ENCODE assay signal across 14 cellular contexts in genomic region chr11:46247090-46247489, GRCh38. TPM values are rescaled to one million over a fixed set of nuclear protein-coding genes. Genes with fewer than 3 reads are reported as not detected.
DNase-seq lines count a peak whose midpoint lies in the region; ATAC-seq and TF ChIP-seq lines count a peak whose summit lies in the region.
"Had no signal": no experiment of that assay in that cellular context is flagged by ENCODE, and none has a peak within 500 bp of the region (broad histone marks: within the 10 kb centered on the region; RNA-seq: fewer than 3 reads in every experiment).

No MANE protein-coding gene starts in this region.

- H3K4me3 ChIP-seq in ACC112 (ENCODE audit: low read depth, low read length) (no peak overlapping the region), adrenal gland (no peak overlapping the region)
- H3K4me3 ChIP-seq: lower lobe of right lung, right atrium auricular region, uterus had no signal

- peaks cover 55% of the 10 kb centered on the region for H3K27me3 Mint-ChIP-seq in stimulated activated memory B cell treated with anti-CD40 and anti-IgM and Interleukin-4, amounts not matched to agents 10 μg/mL and 1 μg/mL and 100 μg/mL, for 72 hours

- 53 to 68% (median 59%) methylated on average over 8 to 9 of the region's 9 CpGs for WGBS in adrenal gland, 4 donors

- no peak for ATAC-seq in HG02610 (IDR thresholded peaks at IDR 0.05; ENCODE audit: unreplicated experiment)
- ATAC-seq in stimulated activated memory B cell treated with anti-CD40 and anti-IgM and Interleukin-4, amounts not matched to agents 10 μg/mL and 1 μg/mL and 100 μg/mL, for 72 hours = no peak
- ATAC-seq: stimulated activated effector memory CD8-positive, alpha-beta T cell treated with anti-CD3 and anti-CD28 coated beads, Interleukin-12 subunit alpha, Interleukin-12 subunit beta, amount 100 ng/mL, for 72 hours had no signal

- H3K4me1 Mint-ChIP-seq in stimulated activated memory B cell treated with anti-CD40 and anti-IgM and Interleukin-4, amounts not matched to agents 10 μg/mL and 1 μg/mL and 100 μg/mL, for 72 hours = peaks cover 11% of the 10 kb centered on the region

- peak; percentile 68 for DNase-seq in HS-27A (ENCODE audit: low read depth)
- DNase-seq in adrenal gland = peak; percentile 43 to 75 (median 63)
- DNase-seq in iris pigment epithelial cell (ENCODE audit: low read depth) = peak; percentile 31
- no peak for DNase-seq in NCI-H748 treated with DMSO at 0.1 percent for 48 hours (lab: John Stamatoyannopoulos, UW)
- DNase-seq in central memory CD4-positive, alpha-beta T cell = no peak
- DNase-seq: activated naive CD8-positive, alpha-beta T cell treated with anti-CD3 and anti-CD28 coated beads, Interleukin-2, amount 10 ng/mL, durations not matched to agents 7 days and 5 days; lower lobe of right lung; uterus had no signal

- peak overlapping the region; percentile 31 for H2AFZ ChIP-seq in ACC112 (ENCODE audit: low read length, unreplicated experiment)

- intact Hi-C loops in adrenal gland (cut with DNase I) = loop anchor here (5.0 kb wide), 2 partner anchors 60 to 65 kb away; no protein-coding TSS in a partner anchor

- H3K27me3 ChIP-seq in ACC112 (ENCODE audit: insufficient read depth, low read length) = no peaks in the 10 kb centered on the region
- no peaks in the 10 kb centered on the region for H3K27me3 ChIP-seq in adrenal gland
- H3K27me3 ChIP-seq: right atrium auricular region, uterus had no signal

- H3K4me3 Mint-ChIP-seq in stimulated activated memory B cell treated with anti-CD40 and anti-IgM and Interleukin-4, amounts not matched to agents 10 μg/mL and 1 μg/mL and 100 μg/mL, for 72 hours = no peak overlapping the region
- H3K4me3 Mint-ChIP-seq: activated naive CD8-positive, alpha-beta T cell treated with anti-CD3 and anti-CD28 coated beads, Interleukin-2, amount 10 ng/mL, durations not matched to agents 7 days and 5 days; nephron progenitor cell; stimulated activated effector memory CD8-positive, alpha-beta T cell treated with anti-CD3 and anti-CD28 coated beads, Interleukin-12 subunit alpha, Interleukin-12 subunit beta, amount 100 ng/mL, for 72 hours had no signal

- H3K36me3 Mint-ChIP-seq in stimulated activated memory B cell treated with anti-CD40 and anti-IgM and Interleukin-4, amounts not matched to agents 10 μg/mL and 1 μg/mL and 100 μg/mL, for 72 hours = no peaks in the 10 kb centered on the region
- H3K36me3 Mint-ChIP-seq: activated naive CD8-positive, alpha-beta T cell treated with anti-CD3 and anti-CD28 coated beads, Interleukin-2, amount 10 ng/mL, durations not matched to agents 7 days and 5 days had no signal

- H3K9me3 Mint-ChIP-seq in stimulated activated memory B cell treated with anti-CD40 and anti-IgM and Interleukin-4, amounts not matched to agents 10 μg/mL and 1 μg/mL and 100 μg/mL, for 72 hours = no peaks in the 10 kb centered on the region
- H3K9me3 Mint-ChIP-seq: activated naive CD8-positive, alpha-beta T cell treated with anti-CD3 and anti-CD28 coated beads, Interleukin-2, amount 10 ng/mL, durations not matched to agents 7 days and 5 days; nephron progenitor cell; stimulated activated effector memory CD8-positive, alpha-beta T cell treated with anti-CD3 and anti-CD28 coated beads, Interleukin-12 subunit alpha, Interleukin-12 subunit beta, amount 100 ng/mL, for 72 hours had no signal

- H3K36me3 ChIP-seq in ACC112 (ENCODE audit: insufficient read depth, low read length) (no peaks in the 10 kb centered on the region), adrenal gland (replicated peaks in 1 of 2) (no peaks in the 10 kb centered on the region)
- H3K36me3 ChIP-seq: lower lobe of right lung, right atrium auricular region, uterus had no signal

- H3K9me3 ChIP-seq in adrenal gland (replicated peaks in 1 of 3) = no peaks in the 10 kb centered on the region
- H3K9me3 ChIP-seq: lower lobe of right lung, right atrium auricular region, uterus had no signal

- H3K27ac Mint-ChIP-seq in stimulated activated memory B cell treated with anti-CD40 and anti-IgM and Interleukin-4, amounts not matched to agents 10 μg/mL and 1 μg/mL and 100 μg/mL, for 72 hours = no peak overlapping the region
- H3K27ac Mint-ChIP-seq: activated naive CD8-positive, alpha-beta T cell treated with anti-CD3 and anti-CD28 coated beads, Interleukin-2, amount 10 ng/mL, durations not matched to agents 7 days and 5 days; nephron progenitor cell; stimulated activated effector memory CD8-positive, alpha-beta T cell treated with anti-CD3 and anti-CD28 coated beads, Interleukin-12 subunit alpha, Interleukin-12 subunit beta, amount 100 ng/mL, for 72 hours had no signal

- peak in 1 of 2 donors; percentile 18 for TF ChIP-seq POLR2A in adrenal gland (IDR thresholded peaks at IDR 0.05)

- H3K4me1 ChIP-seq in ACC112 (ENCODE audit: control insufficient read depth, insufficient read depth, low read length, unreplicated experiment) = peaks cover 49% of the 10 kb centered on the region
- peaks cover 5 to 13% of the 10 kb centered on the region in 2 donors for H3K4me1 ChIP-seq in adrenal gland (replicated peaks in 1 of 2)
- H3K4me1 ChIP-seq: uterus had no signal

- no peaks in the 10 kb centered on the region for H3K79me2 ChIP-seq in ACC112 (ENCODE audit: control insufficient read depth, insufficient read depth, low read length, unreplicated experiment)

- TF ChIP-seq CTCF in adrenal gland (IDR thresholded peaks at IDR 0.05) = no peak

- H3K27ac ChIP-seq in ACC112 (ENCODE audit: low read depth, low read length) = peak overlapping the region; percentile 96
- H3K27ac ChIP-seq in adrenal gland = peak overlapping the region in 1 of 5 donors; percentile 41
- H3K27ac ChIP-seq: lower lobe of right lung, right atrium auricular region, uterus had no signal

RNA-seq across cellular contexts. Expression of gene CREB3L1, which starts 30.4 kb away (rescaled TPM):
- 10 to 100 TPM in 7 of 8 donors, 1 to 10 TPM in 1; 9.5 to 31.7 (median 18.7) TPM for total RNA-seq in adrenal gland
- 10 to 100 TPM; 28.5 to 31.5 (median 29.0) TPM for polyA plus RNA-seq in adrenal gland
- total RNA-seq: activated naive CD8-positive, alpha-beta T cell treated with anti-CD3 and anti-CD28 coated beads, Interleukin-2, amount 10 ng/mL, durations not matched to agents 7 days and 5 days had no signal

Comparison
In these comparisons a context has a peak if more than half of its experiments do, and no peak if none do; other contexts are left out.
1. DNase-seq: peak in HS-27A (single experiment), adrenal gland (7 of 7) and iris pigment epithelial cell (single experiment); none in NCI-H748 treated with DMSO at 0.1 percent for 48 hours (single experiment) and central memory CD4-positive, alpha-beta T cell (single experiment).